8 cellular contexts compared by ENCODE assay signal in genomic region chr17:80855968-80856862, GRCh38.
A peak's percentile ranks its signal among the peaks of the same experiment; 100 is the strongest.
DNase-seq lines count a peak whose midpoint lies in the region; ATAC-seq lines count a peak whose summit lies in the region.

No MANE protein-coding gene starts in this region.

- ATAC-seq in GM18517 (IDR thresholded peaks at IDR 0.05; ENCODE audit: unreplicated experiment) (peak; percentile 78), HG03025 (IDR thresholded peaks at IDR 0.05; ENCODE audit: low FRiP score, unreplicated experiment) (peak; percentile 59)

- peaks cover 18% of the 10 kb centered on the region for H3K36me3 Mint-ChIP-seq in activated naive CD4-positive, alpha-beta T cell treated with anti-CD3 and anti-CD28 coated beads for 36 hours (ENCODE audit: low read depth)

- no peaks in the 10 kb centered on the region for H3K9me3 Mint-ChIP-seq in activated naive CD4-positive, alpha-beta T cell treated with anti-CD3 and anti-CD28 coated beads for 36 hours

- H3K9me3 ChIP-seq in SJSA1 (replicated peaks) (no peaks in the 10 kb centered on the region), Karpas-422 (ENCODE audit: low read length) (no peaks in the 10 kb centered on the region)

- H3K4me3 ChIP-seq in SJSA1 (no peak overlapping the region), Karpas-422 (ENCODE audit: low read length) (no peak overlapping the region)

- peak overlapping the region; percentile 94 for H3K27ac Mint-ChIP-seq in activated naive CD4-positive, alpha-beta T cell treated with anti-CD3 and anti-CD28 coated beads for 36 hours

- peaks cover 75% of the 10 kb centered on the region for H3K4me1 Mint-ChIP-seq in activated naive CD4-positive, alpha-beta T cell treated with anti-CD3 and anti-CD28 coated beads for 36 hours (ENCODE audit: low read depth)

- H3K27ac ChIP-seq in SJSA1 (peak overlapping the region; percentile 99), Karpas-422 (ENCODE audit: low read length) (no peak overlapping the region)

- no peak overlapping the region for H3K4me2 ChIP-seq in Karpas-422 (ENCODE audit: low read depth, low read length, poor library complexity, severe bottlenecking)

- CTCF ChIA-PET in activated naive CD4-positive, alpha-beta T cell treated with anti-CD3 and anti-CD28 coated beads for 36 hours (lab: Charles Lee), result interaction anchor here (0.6 to 1.2 kb wide), 7 partner anchors 9 to 124 kb away, joined by 3 to 9 read pairs (median 3); no protein-coding TSS in a partner anchor

- peaks cover 46% of the 10 kb centered on the region for H3K36me3 ChIP-seq in SJSA1
- H3K36me3 ChIP-seq in Karpas-422 (ENCODE audit: insufficient read depth, low read length), result no peaks in the 10 kb centered on the region

- no peak overlapping the region for H2AFZ ChIP-seq in Karpas-422 (ENCODE audit: low read length)

- H3K4me1 ChIP-seq in SJSA1 (replicated peaks), result peaks cover 63% of the 10 kb centered on the region
- no peaks in the 10 kb centered on the region for H3K4me1 ChIP-seq in Karpas-422 (ENCODE audit: low read length)

- peak; percentile 92 to 99 for DNase-seq in SJSA1 (ENCODE audit: low read depth in 1 of 2, low spot score in 2 of 2)
- DNase-seq in activated naive CD4-positive, alpha-beta T cell treated with anti-CD3 and anti-CD28 coated beads for 36 hours, result peak; percentile 96
- peak; percentile 98 for DNase-seq in hepatic stellate cell (ENCODE audit: low spot score)
- peak; percentile 61 for DNase-seq in stimulated activated CD8-positive, alpha-beta memory T cell treated with anti-CD3 and anti-CD28 coated beads, Interleukin-12 subunit alpha, Interleukin-12 subunit beta, amount 100 ng/mL, for 1 hour (ENCODE audit: low read depth)
- no peak for DNase-seq in NCI-H1436 treated with DMSO at 0.1 percent for 48 hours (lab: John Stamatoyannopoulos, UW)
- no peak for DNase-seq in Karpas-422

- H3K9ac ChIP-seq in Karpas-422 (ENCODE audit: low read length), result no peak overlapping the region

- H3K4me3 Mint-ChIP-seq in activated naive CD4-positive, alpha-beta T cell treated with anti-CD3 and anti-CD28 coated beads for 36 hours, result peak overlapping the region; percentile 9

- intact Hi-C loops in activated naive CD4-positive, alpha-beta T cell treated with anti-CD3 and anti-CD28 coated beads for 36 hours (cut with micrococcal nuclease), result loop anchor here (1.0 kb wide), 5 partner anchors 21 to 95 kb away; no protein-coding TSS in a partner anchor

- no peaks in the 10 kb centered on the region for H4K20me1 ChIP-seq in Karpas-422 (ENCODE audit: insufficient read depth, low read depth, low read length)

- H3K79me2 ChIP-seq in Karpas-422 (ENCODE audit: low read length), result no peaks in the 10 kb centered on the region

- no peaks in the 10 kb centered on the region for H3K9me2 ChIP-seq in Karpas-422 (replicated peaks; ENCODE audit: insufficient read depth, low read length)

- H3K27me3 Mint-ChIP-seq in activated naive CD4-positive, alpha-beta T cell treated with anti-CD3 and anti-CD28 coated beads for 36 hours (ENCODE audit: low read depth), result no peaks in the 10 kb centered on the region

- H3K27me3 ChIP-seq in SJSA1 (replicated peaks), result no peaks in the 10 kb centered on the region
- no peaks in the 10 kb centered on the region for H3K27me3 ChIP-seq in Karpas-422 (ENCODE audit: low read length)

Comparison
In these comparisons a context has a peak if more than half of its experiments do, and no peak if none do; other contexts are left out.
1. DNase-seq: peak in SJSA1 (2 of 2), activated naive CD4-positive, alpha-beta T cell treated with anti-CD3 and anti-CD28 coated beads for 36 hours (single experiment), hepatic stellate cell (single experiment) and stimulated activated CD8-positive, alpha-beta memory T cell treated with anti-CD3 and anti-CD28 coated beads, Interleukin-12 subunit alpha, Interleukin-12 subunit beta, amount 100 ng/mL, for 1 hour (single experiment); none in NCI-H1436 treated with DMSO at 0.1 percent for 48 hours (single experiment) and Karpas-422 (single experiment).